Comparison of ENCODE assay signal across 22 cellular contexts in the genomic region with DNA sequence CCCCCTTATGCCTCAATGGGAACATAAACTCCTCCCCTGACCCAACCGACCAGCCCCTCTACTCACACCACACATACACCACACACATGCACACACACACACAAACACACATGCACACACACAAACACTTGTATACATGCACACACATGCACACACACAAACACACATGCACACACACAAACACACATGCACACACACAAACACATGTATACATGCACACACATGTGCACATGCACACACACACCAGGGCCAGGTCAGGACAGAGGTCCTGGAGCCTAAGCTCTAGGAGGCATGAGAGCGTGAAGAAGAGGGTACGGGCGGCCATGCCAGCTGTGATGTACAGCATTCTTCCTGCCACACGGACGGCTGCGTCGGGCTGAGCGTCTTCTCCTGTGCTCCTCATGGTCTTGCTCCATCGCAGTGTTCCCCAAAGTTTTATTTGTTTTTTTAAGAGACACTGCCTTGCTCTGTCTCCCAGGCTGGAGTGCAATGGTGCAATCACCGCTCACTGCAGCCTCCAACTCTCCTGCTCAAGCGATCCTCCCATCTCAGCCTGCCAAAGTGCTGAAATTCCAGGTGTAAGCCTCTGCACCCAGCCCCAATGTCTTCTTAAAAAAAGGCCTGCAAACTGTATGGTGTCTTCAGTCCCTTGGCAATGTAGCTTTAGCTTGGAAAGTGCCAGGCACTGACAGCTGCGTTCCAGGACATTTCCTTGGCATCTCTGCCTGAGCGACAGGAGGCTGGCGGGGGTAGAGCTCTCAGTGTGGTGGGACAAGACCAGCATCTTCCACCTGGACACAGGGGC. TPM values are rescaled to one million over a fixed set of nuclear protein-coding genes. Genes with fewer than 3 reads are reported as not detected.
A peak's percentile ranks its signal among the peaks of the same experiment; 100 is the strongest.
DNase-seq lines count a peak whose midpoint lies in the region; ATAC-seq and TF ChIP-seq lines count a peak whose summit lies in the region.
"Had no signal": no experiment of that assay in that cellular context is flagged by ENCODE, and none has a peak within 500 bp of the region (broad histone marks: within the 10 kb centered on the region; RNA-seq: fewer than 3 reads in every experiment).

No MANE protein-coding gene starts in this region.

- DNase-seq in activated effector memory CD4-positive, alpha-beta T cell treated with anti-CD3 and anti-CD28 coated beads, Interleukin-2, amount 50 U/mL, for 16 hours, result peak; percentile 42
- DNase-seq in activated effector memory CD4-positive, alpha-beta T cell treated with Interleukin-2 at 50 U/mL for 16 hours, result no peak
- DNase-seq in RWPE2 (ENCODE audit: low spot score), result peak; percentile 22
- DNase-seq in lower lobe of right lung, result peak; percentile 33
- DNase-seq in ureter (ENCODE audit: low spot score), result peak; percentile 39
- no peak for DNase-seq in Caco-2
- DNase-seq: activated CD4-positive, alpha-beta T cell treated with anti-CD3 and anti-CD28 coated beads for 48 hours; activated naive CD4-positive, alpha-beta T cell treated with anti-CD3 and anti-CD28 coated beads, Interleukin-2, amount 10 ng/mL, durations not matched to agents 7 days and 5 days; activated T-cell treated with anti-CD3 and anti-CD28 coated beads, Interleukin-2, amount 50 U/mL, for 48 hours; BE2C; left cardiac atrium; NCI-H146; NCI-H2171 treated with DMSO at 0.1 percent for 48 hours; NCI-H524 treated with DMSO at 0.1 percent for 48 hours; stimulated activated CD4-positive, alpha-beta T cell treated with anti-CD3 and anti-CD28 coated beads, Interleukin-4, amount 100 ng/mL, for 24 hours; stimulated activated naive CD4-positive, alpha-beta T cell treated with Interleukin-2 at 50 U/mL for 16 hours had no signal

- POLR2A ChIA-PET in Caco-2 (lab: Charles Lee), result no interaction called here

- H3K36me3 ChIP-seq in RWPE2 (ENCODE audit: low read depth) (no peaks in the 10 kb centered on the region), lower lobe of right lung (no peaks in the 10 kb centered on the region), Caco-2 (ENCODE audit: control insufficient read depth, insufficient read depth, low read length) (no peaks in the 10 kb centered on the region)
- H3K36me3 ChIP-seq: BE2C, cardiac muscle cell, SJSA1 had no signal

- CTCF ChIA-PET in Caco-2 (lab: Charles Lee), result no interaction called here

- intact Hi-C loops in lower lobe of right lung (cut with DNase I), result no loop called here
- intact Hi-C loops in Caco-2 (cut with micrococcal nuclease; ENCODE audit: unreplicated experiment), result no loop called here

- H3K27me3 ChIP-seq in RWPE2 (ENCODE audit: insufficient read depth, poor library complexity, severe bottlenecking) (no peaks in the 10 kb centered on the region), lower lobe of right lung (ENCODE audit: low read depth) (no peaks in the 10 kb centered on the region), Caco-2 (replicated peaks; ENCODE audit: control insufficient read depth, insufficient read depth, low read length) (no peaks in the 10 kb centered on the region)
- H3K27me3 ChIP-seq: cardiac muscle cell had no signal

- H3K4me1 Mint-ChIP-seq in Caco-2 (ENCODE audit: low read depth, unreplicated experiment), result no peaks in the 10 kb centered on the region
- H3K4me1 Mint-ChIP-seq: activated naive CD4-positive, alpha-beta T cell treated with anti-CD3 and anti-CD28 coated beads, Interleukin-2, amount 10 ng/mL, durations not matched to agents 7 days and 5 days had no signal

- TF ChIP-seq CTCF in RWPE2 (IDR thresholded peaks at IDR 0.05; ENCODE audit: poor library complexity, severe bottlenecking) (no peak), lower lobe of right lung (IDR thresholded peaks at IDR 0.05) (no peak), Caco-2 (IDR thresholded peaks at IDR 0.05; ENCODE audit: insufficient read depth in 1 of 2, low read depth in 1 of 2, low read length in 1 of 2, severe bottlenecking in 1 of 2, unreplicated experiment in 1 of 2) (no peak)

- no peak overlapping the region for H3K27ac Mint-ChIP-seq in Caco-2 (ENCODE audit: unreplicated experiment)
- H3K27ac Mint-ChIP-seq: activated naive CD4-positive, alpha-beta T cell treated with anti-CD3 and anti-CD28 coated beads, Interleukin-2, amount 10 ng/mL, durations not matched to agents 7 days and 5 days; memory B cell; T-helper 17 cell had no signal

- ATAC-seq in RWPE2 (ENCODE audit: low read depth) (no peak), lower lobe of right lung (no peak), GM21367 (IDR thresholded peaks at IDR 0.05; ENCODE audit: unreplicated experiment) (no peak), GM19351 (IDR thresholded peaks at IDR 0.05; ENCODE audit: unreplicated experiment) (no peak)
- ATAC-seq: left cardiac atrium, T-helper 17 cell had no signal

- H3K4me1 ChIP-seq in RWPE2 (ENCODE audit: insufficient read depth, poor library complexity, severe bottlenecking), result no peaks in the 10 kb centered on the region
- peaks cover 9% of the 10 kb centered on the region for H3K4me1 ChIP-seq in lower lobe of right lung
- no peaks in the 10 kb centered on the region for H3K4me1 ChIP-seq in Caco-2
- H3K4me1 ChIP-seq: BE2C, SJSA1 had no signal

- H3K27ac ChIP-seq in RWPE2 (ENCODE audit: poor library complexity, severe bottlenecking), result no peak overlapping the region
- H3K27ac ChIP-seq in lower lobe of right lung, result no peak overlapping the region
- H3K27ac ChIP-seq: cardiac muscle cell, SJSA1 had no signal

- H3K27me3 Mint-ChIP-seq in Caco-2 (ENCODE audit: insufficient read depth, unreplicated experiment), result peaks cover 8% of the 10 kb centered on the region

- H3K9me3 Mint-ChIP-seq in Caco-2 (ENCODE audit: unreplicated experiment), result no peaks in the 10 kb centered on the region
- H3K9me3 Mint-ChIP-seq: activated naive CD4-positive, alpha-beta T cell treated with anti-CD3 and anti-CD28 coated beads, Interleukin-2, amount 10 ng/mL, durations not matched to agents 7 days and 5 days; memory B cell had no signal

- H3K36me3 Mint-ChIP-seq in Caco-2 (ENCODE audit: insufficient read depth, unreplicated experiment), result no peaks in the 10 kb centered on the region
- H3K36me3 Mint-ChIP-seq: activated naive CD4-positive, alpha-beta T cell treated with anti-CD3 and anti-CD28 coated beads, Interleukin-2, amount 10 ng/mL, durations not matched to agents 7 days and 5 days; memory B cell had no signal

- no TSS peak for BruUV-seq in Caco-2 (replicated peaks; lab: Mats Ljungman, UMichigan)

- H3K4me3 ChIP-seq in RWPE2 (ENCODE audit: severe bottlenecking) (no peak overlapping the region), lower lobe of right lung (no peak overlapping the region), Caco-2 (ENCODE audit: low read depth, low read length) (no peak overlapping the region)
- H3K4me3 ChIP-seq: cardiac muscle cell, SJSA1 had no signal

- H3K4me3 Mint-ChIP-seq in Caco-2 (ENCODE audit: unreplicated experiment), result no peak overlapping the region
- H3K4me3 Mint-ChIP-seq: activated naive CD4-positive, alpha-beta T cell treated with anti-CD3 and anti-CD28 coated beads, Interleukin-2, amount 10 ng/mL, durations not matched to agents 7 days and 5 days; memory B cell; T-helper 17 cell had no signal

- H3K9me3 ChIP-seq in RWPE2 (ENCODE audit: severe bottlenecking), result no peaks in the 10 kb centered on the region
- H3K9me3 ChIP-seq in lower lobe of right lung, result no peaks in the 10 kb centered on the region
- H3K9me3 ChIP-seq in Caco-2, result no peaks in the 10 kb centered on the region
- H3K9me3 ChIP-seq: BE2C, SJSA1 had no signal

RNA-seq across cellular contexts. Expression of a gene that starts 38.8 kb away (rescaled TPM):
- total RNA-seq in lower lobe of right lung, result 34.1 TPM
- total RNA-seq in ureter, result 63.5 TPM
- 43.9 and 44.5 TPM in 2 replicates for total RNA-seq in Caco-2 (2022)

Comparison
In these comparisons a context has a peak if more than half of its experiments do, and no peak if none do; other contexts are left out.
1. DNase-seq: peak in activated effector memory CD4-positive, alpha-beta T cell treated with anti-CD3 and anti-CD28 coated beads, Interleukin-2, amount 50 U/mL, for 16 hours (single experiment), RWPE2 (single experiment), lower lobe of right lung (single experiment) and ureter (single experiment); none in activated effector memory CD4-positive, alpha-beta T cell treated with Interleukin-2 at 50 U/mL for 16 hours (single experiment) and Caco-2 (0 of 2).